28 cellular contexts compared by ENCODE assay signal in the genomic region with DNA sequence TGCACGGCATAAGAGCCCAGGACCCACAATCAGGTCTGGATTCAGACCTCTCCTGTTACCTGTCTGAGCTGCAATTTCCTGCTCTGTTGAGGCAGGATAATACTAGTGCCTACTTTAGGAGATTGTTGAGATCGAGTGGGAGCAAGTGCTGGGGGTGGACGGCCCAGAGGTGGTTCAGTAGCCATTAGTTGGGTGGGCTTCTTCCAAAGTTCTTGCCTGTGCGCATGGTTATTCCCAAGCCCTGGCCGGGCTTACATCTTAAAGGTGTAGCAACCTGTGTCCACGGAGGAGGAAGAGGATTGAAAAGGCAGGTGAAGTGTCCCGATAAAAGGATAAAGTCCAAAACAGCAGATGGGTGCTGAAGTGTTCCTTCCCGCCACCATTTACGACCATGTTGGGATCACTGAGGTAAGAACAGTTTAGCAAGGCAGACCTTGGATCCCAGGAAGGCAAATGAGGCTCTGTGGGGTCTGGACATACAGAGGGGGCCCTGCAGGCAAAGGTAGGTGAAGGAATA. TPM values are rescaled to one million over a fixed set of nuclear protein-coding genes. Genes with fewer than 3 reads are reported as not detected.
A peak's percentile ranks its signal among the peaks of the same experiment; 100 is the strongest.
DNase-seq lines count a peak whose midpoint lies in the region; ATAC-seq and TF ChIP-seq lines count a peak whose summit lies in the region.
"Had no signal": no experiment of that assay in that cellular context is flagged by ENCODE, and none has a peak within 500 bp of the region (broad histone marks: within the 10 kb centered on the region; RNA-seq: fewer than 3 reads in every experiment).

No MANE protein-coding gene starts in this region.

- no peak for TF ChIP-seq CTCF in colonic mucosa (IDR thresholded peaks at IDR 0.05)
- no peak for TF ChIP-seq CTCF in gastroesophageal sphincter (IDR thresholded peaks at IDR 0.05)
- TF ChIP-seq CTCF in omental fat pad (IDR thresholded peaks at IDR 0.05), result no peak
- no peak for TF ChIP-seq CTCF in upper lobe of right lung (IDR thresholded peaks at IDR 0.05)

- DNase-seq in colonic mucosa (peak; percentile 30), sciatic nerve (ENCODE audit: low spot score) (peak; percentile 37), omental fat pad (ENCODE audit: low spot score) (no peak), substantia nigra (lab: John Stamatoyannopoulos, UW) (no peak), upper lobe of right lung (no peak)
- DNase-seq: C1 segment of cervical spinal cord; CD4-positive, alpha-beta memory T cell; COR-L47; DMS53; GM23248; HFFc6; KBM-7; MV-4-11; NCI-H1105; NCI-H146; NCI-H1930; NCI-H2107; NCI-H446; NCI-H524 treated with DMSO at 0.1 percent for 48 hours; NCI-H774; NK-92 treated with Interleukin-12 subunit alpha and Interleukin-12 subunit beta, amount 100 ng/mL, for 24 hours; PC-9; RPMI8226; SHP77 had no signal

- no peaks in the 10 kb centered on the region for H3K36me3 ChIP-seq in colonic mucosa
- no peaks in the 10 kb centered on the region for H3K36me3 ChIP-seq in gastroesophageal sphincter
- H3K36me3 ChIP-seq in upper lobe of right lung, result no peaks in the 10 kb centered on the region
- H3K36me3 ChIP-seq: HAP-1 had no signal

- H3K9ac ChIP-seq in colonic mucosa (ENCODE audit: low read depth in 2 of 2, low read length in 2 of 2), result no peak overlapping the region
- H3K9ac ChIP-seq: GM23248 had no signal

- H3K27me3 ChIP-seq in colonic mucosa (no peaks in the 10 kb centered on the region), gastroesophageal sphincter (no peaks in the 10 kb centered on the region), upper lobe of right lung (no peaks in the 10 kb centered on the region)

- no peak for TF ChIP-seq EP300 in gastroesophageal sphincter (IDR thresholded peaks at IDR 0.05)

- H3K4me1 ChIP-seq in colonic mucosa, result peaks cover under 1% of the 10 kb centered on the region
- peaks cover 6 to 72% (median 9%) of the 10 kb centered on the region in 3 donors for H3K4me1 ChIP-seq in gastroesophageal sphincter
- H3K4me1 ChIP-seq in upper lobe of right lung, result peaks cover 8% of the 10 kb centered on the region

- no peak for TF ChIP-seq POLR2A in gastroesophageal sphincter (IDR thresholded peaks at IDR 0.05)

- H3K9me3 ChIP-seq in colonic mucosa (no peaks in the 10 kb centered on the region), gastroesophageal sphincter (no peaks in the 10 kb centered on the region), upper lobe of right lung (no peaks in the 10 kb centered on the region)
- H3K9me3 ChIP-seq: A549, HAP-1 had no signal

- ATAC-seq in gastroesophageal sphincter, result no peak
- ATAC-seq in sciatic nerve, result no peak
- ATAC-seq in omental fat pad (ENCODE audit: low FRiP score), result no peak
- no peak for ATAC-seq in upper lobe of right lung
- ATAC-seq in HG03108 (IDR thresholded peaks at IDR 0.05; ENCODE audit: unreplicated experiment), result no peak
- ATAC-seq: A549 had no signal

- no peak overlapping the region for H3K4me3 ChIP-seq in colonic mucosa
- H3K4me3 ChIP-seq in gastroesophageal sphincter, result no peak overlapping the region
- no peak overlapping the region for H3K4me3 ChIP-seq in upper lobe of right lung
- H3K4me3 ChIP-seq: A549, GM23248, HAP-1, PC-9 had no signal

- intact Hi-C loops in colonic mucosa (cut with DNase I), result no loop called here
- intact Hi-C loops in sciatic nerve (cut with DNase I), result no loop called here
- intact Hi-C loops in upper lobe of right lung (cut with DNase I), result no loop called here

- H3K27ac ChIP-seq in colonic mucosa (no peak overlapping the region), gastroesophageal sphincter (peak overlapping the region in 3 of 4 donors; percentile 81 to 84 (median 83)), substantia nigra (ENCODE audit: low read depth, low read length, poor library complexity, severe bottlenecking) (no peak overlapping the region), upper lobe of right lung (no peak overlapping the region)
- H3K27ac ChIP-seq: A549, GM23248, PC-9 had no signal

- 84 to 94% methylated on average over 5 to 6 of the region's 9 CpGs for WGBS in gastroesophageal sphincter (ENCODE audit: low coverage in 1 of 2), 2 donors

RNA-seq across cellular contexts. Expression of a gene that starts 33.8 kb away (rescaled TPM):
- 10 to 100 TPM; 21.3 to 32.8 TPM for total RNA-seq in colonic mucosa
- total RNA-seq in gastroesophageal sphincter, result 100 to 1,000 TPM in 3 of 4 donors, 10 to 100 TPM in 1; 49.4 to 230 (median 138) TPM
- total RNA-seq in sciatic nerve, result 112 TPM
- total RNA-seq in omental fat pad, result 1,000 to 10,000 TPM in 3 of 4 donors, 100 to 1,000 TPM in 1; 727 to 1,594 (median 1,364) TPM
- total RNA-seq in upper lobe of right lung, result 35.2 TPM

RNA-seq across cellular contexts. Expression of a gene that starts 52.8 kb away (rescaled TPM):
- 10 to 100 TPM; 48.7 to 68.3 TPM for total RNA-seq in colonic mucosa
- 10 to 100 TPM; 12.1 to 18.2 (median 17.3) TPM for total RNA-seq in gastroesophageal sphincter
- total RNA-seq in sciatic nerve, result 15.9 TPM
- 10 to 100 TPM; 13.9 to 52.8 (median 33.6) TPM for total RNA-seq in omental fat pad
- total RNA-seq in upper lobe of right lung, result 18.2 TPM

RNA-seq across cellular contexts. Expression of a gene that starts 56.9 kb away (rescaled TPM):
- total RNA-seq in colonic mucosa (1 to 10 TPM; 5.0 to 8.9 TPM), gastroesophageal sphincter (10 to 100 TPM; 13.5 to 21.9 (median 16.9) TPM), sciatic nerve (12.6 TPM), omental fat pad (10 to 100 TPM; 15.3 to 34.0 (median 17.5) TPM), upper lobe of right lung (10.1 TPM)

Comparison
In these comparisons a context has a peak if more than half of its experiments do, and no peak if none do; other contexts are left out.
1. DNase-seq: peak in colonic mucosa (single experiment) and sciatic nerve (single experiment); none in omental fat pad (single experiment), substantia nigra (0 of 49) and upper lobe of right lung (single experiment).
2. H3K27ac ChIP-seq: peak in gastroesophageal sphincter (3 of 4); none in colonic mucosa (single experiment), substantia nigra (single experiment) and upper lobe of right lung (single experiment).